28 cellular contexts compared by ENCODE assay signal in the genomic region with DNA sequence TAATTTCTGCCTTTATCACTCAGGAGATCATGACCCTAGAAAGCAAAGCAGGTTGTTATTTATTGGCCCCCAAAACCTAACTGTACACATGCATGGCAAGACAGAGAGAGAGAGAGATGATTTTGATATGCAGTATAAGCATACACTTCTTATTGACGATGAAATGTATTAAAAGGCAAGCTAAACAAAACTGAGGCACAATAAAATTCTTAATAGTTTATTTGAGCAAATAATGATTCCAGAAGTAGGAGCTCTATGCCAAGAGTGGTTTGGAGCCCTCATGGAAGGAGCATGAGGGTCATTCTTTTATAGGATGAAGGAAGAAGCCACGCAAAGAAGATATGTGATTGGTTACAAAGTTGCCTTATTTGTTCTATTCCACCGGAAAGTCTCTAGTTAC.
"Had no signal": no experiment of that assay in that cellular context is flagged by ENCODE, and none has a peak within 500 bp of the region (broad histone marks: within the 10 kb centered on the region; RNA-seq: fewer than 3 reads in every experiment).

No MANE protein-coding gene starts in this region.

- H3K27me3 Mint-ChIP-seq: stimulated activated naive B cell treated with anti-CD40 and anti-IgM and Interleukin-4, amounts not matched to agents 10 μg/mL and 1 μg/mL and 100 μg/mL, for 72 hours; stimulated activated naive CD8-positive, alpha-beta T cell treated with anti-CD3 and anti-CD28 coated beads, Interleukin-15, Interleukin-2, amounts not matched to agents 100 ng/mL and 50 ng/mL, for 24 hours had no signal

- H3K4me1 Mint-ChIP-seq: natural killer cell; nephron; stimulated activated effector memory CD8-positive, alpha-beta T cell treated with anti-CD3 and anti-CD28 coated beads, Interleukin-12 subunit alpha, Interleukin-12 subunit beta, amount 100 ng/mL, for 72 hours; stimulated activated naive B cell treated with anti-CD40 and anti-IgM and Interleukin-4, amounts not matched to agents 10 μg/mL and 1 μg/mL and 100 μg/mL, for 72 hours had no signal

- H3K9me3 ChIP-seq: ovary, psoas muscle, right lobe of liver, sigmoid colon, thoracic aorta, thyroid gland, transverse colon, upper lobe of right lung, uterus had no signal

- H3K79me2 ChIP-seq: parathyroid adenoma had no signal

- H3K4me3 ChIP-seq: neural progenitor cell, ovary, psoas muscle, right lobe of liver, sigmoid colon, stomach, thoracic aorta, thyroid gland, transverse colon, upper lobe of right lung, uterus had no signal

- H3K27ac ChIP-seq: neural progenitor cell, ovary, parathyroid adenoma, psoas muscle, right lobe of liver, sigmoid colon, stomach, thoracic aorta, thyroid gland, transverse colon, upper lobe of right lung, uterus had no signal

- H3K27me3 ChIP-seq: neural progenitor cell, ovary, right lobe of liver, sigmoid colon, stomach, thyroid gland, transverse colon, upper lobe of right lung, uterus had no signal

- H3K9ac ChIP-seq: neural progenitor cell, parathyroid adenoma had no signal

- H3K4me2 ChIP-seq: neural progenitor cell had no signal

- H3K4me1 ChIP-seq: neural progenitor cell, parathyroid adenoma, psoas muscle, right lobe of liver, sigmoid colon, stomach, thyroid gland, transverse colon, upper lobe of right lung, uterus had no signal

- H2AFZ ChIP-seq: neural progenitor cell, parathyroid adenoma had no signal

- ATAC-seq: natural killer cell; psoas muscle; right cardiac atrium; right lobe of liver; stimulated activated effector memory CD8-positive, alpha-beta T cell treated with anti-CD3 and anti-CD28 coated beads, Interleukin-12 subunit alpha, Interleukin-12 subunit beta, amount 100 ng/mL, for 72 hours; stimulated activated naive B cell treated with anti-CD40 and anti-IgM and Interleukin-4, amounts not matched to agents 10 μg/mL and 1 μg/mL and 100 μg/mL, for 72 hours; upper lobe of right lung had no signal

- H3K27ac Mint-ChIP-seq: natural killer cell; nephron; neural progenitor cell; progenitor cell of endocrine pancreas; stimulated activated effector memory CD8-positive, alpha-beta T cell treated with anti-CD3 and anti-CD28 coated beads, Interleukin-12 subunit alpha, Interleukin-12 subunit beta, amount 100 ng/mL, for 72 hours; stimulated activated naive B cell treated with anti-CD40 and anti-IgM and Interleukin-4, amounts not matched to agents 10 μg/mL and 1 μg/mL and 100 μg/mL, for 72 hours; stimulated activated naive CD8-positive, alpha-beta T cell treated with anti-CD3 and anti-CD28 coated beads, Interleukin-15, Interleukin-2, amounts not matched to agents 100 ng/mL and 50 ng/mL, for 24 hours; type B pancreatic cell had no signal

- H3K36me3 Mint-ChIP-seq: stimulated activated effector memory CD8-positive, alpha-beta T cell treated with anti-CD3 and anti-CD28 coated beads, Interleukin-12 subunit alpha, Interleukin-12 subunit beta, amount 100 ng/mL, for 72 hours; stimulated activated naive B cell treated with anti-CD40 and anti-IgM and Interleukin-4, amounts not matched to agents 10 μg/mL and 1 μg/mL and 100 μg/mL, for 72 hours; type B pancreatic cell had no signal

- DNase-seq: natural killer cell; occipital lobe; ovary; posterior cingulate gyrus; psoas muscle; right cardiac atrium; right lobe of liver; sigmoid colon; small intestine; stimulated activated CD4-positive, alpha-beta T cell treated with anti-CD3 and anti-CD28 coated beads, Interleukin-15, amount 100 ng/mL, for 24 hours; stimulated activated CD4-positive, alpha-beta T cell treated with anti-CD3 and anti-CD28 coated beads, Interleukin-2, amount 100 ng/mL, for 24 hours; stimulated activated CD4-positive, alpha-beta T cell treated with anti-CD3 and anti-CD28 coated beads, Interleukin-2, amount 100 ng/mL, for 48 hours; stimulated activated CD4-positive, alpha-beta T cell treated with anti-CD3 and anti-CD28 coated beads, Interleukin-4, amount 100 ng/mL, for 24 hours; stimulated activated naive B cell treated with anti-CD40 and anti-IgM and Interleukin-4, amounts not matched to agents 10 μg/mL and 1 μg/mL and 100 μg/mL, for 72 hours; stimulated activated naive CD4-positive, alpha-beta T cell treated with Interleukin-2 at 50 U/mL for 16 hours; stomach; thyroid gland; transverse colon; upper lobe of right lung; uterus had no signal

- H3K4me3 Mint-ChIP-seq: natural killer cell; nephron; neural progenitor cell; stimulated activated effector memory CD8-positive, alpha-beta T cell treated with anti-CD3 and anti-CD28 coated beads, Interleukin-12 subunit alpha, Interleukin-12 subunit beta, amount 100 ng/mL, for 72 hours; stimulated activated naive B cell treated with anti-CD40 and anti-IgM and Interleukin-4, amounts not matched to agents 10 μg/mL and 1 μg/mL and 100 μg/mL, for 72 hours; stimulated activated naive CD8-positive, alpha-beta T cell treated with anti-CD3 and anti-CD28 coated beads, Interleukin-15, Interleukin-2, amounts not matched to agents 100 ng/mL and 50 ng/mL, for 24 hours; type B pancreatic cell had no signal

- H3K36me3 ChIP-seq: neural progenitor cell, ovary, right lobe of liver, sigmoid colon, stomach, thoracic aorta, thyroid gland, transverse colon, upper lobe of right lung, uterus had no signal
